ENCODE assay signal across 12 cellular contexts in genomic region chr12:115598827-115599226, GRCh38.
DNase-seq lines count a peak whose midpoint lies in the region.
"Had no signal": no experiment of that assay in that cellular context is flagged by ENCODE, and none has a peak within 500 bp of the region (broad histone marks: within the 10 kb centered on the region; RNA-seq: fewer than 3 reads in every experiment).

No MANE protein-coding gene starts in this region.

- H3K4me1 Mint-ChIP-seq in activated CD4-positive, alpha-beta T cell treated with anti-CD3 and anti-CD28 coated beads, Interleukin-2, amount 10 ng/mL, durations not matched to agents 7 days and 5 days: no peaks in the 10 kb centered on the region

- DNase-seq in Ammon's horn (ENCODE audit: low spot score) (peak; percentile 67), NCI-H748 (lab: John Stamatoyannopoulos, UW; ENCODE audit: unreplicated experiment) (peak; percentile 84), globus pallidus (ENCODE audit: low spot score) (peak; percentile 72), putamen (ENCODE audit: low spot score) (peak; percentile 66), UCSD-AML1 (lab: John Stamatoyannopoulos, UW; ENCODE audit: unreplicated experiment) (no peak), D341Med (ENCODE audit: low spot score) (no peak)
- no peak for DNase-seq in activated CD4-positive, alpha-beta T cell treated with anti-CD3 and anti-CD28 coated beads for 48 hours
- DNase-seq in activated CD4-positive, alpha-beta T cell treated with anti-CD3 and anti-CD28 coated beads, Interleukin-2, amount 10 ng/mL, durations not matched to agents 7 days and 5 days: no peak
- DNase-seq: activated CD4-positive, CD25-positive, alpha-beta regulatory T cell; activated naive CD4-positive, alpha-beta T cell treated with Interleukin-2 at 50 U/mL for 16 hours; effector CD8-positive, alpha-beta T cell; NCI-H146 had no signal

- POLR2A ChIA-PET in activated CD4-positive, alpha-beta T cell treated with anti-CD3 and anti-CD28 coated beads, Interleukin-2, amount 10 ng/mL, durations not matched to agents 7 days and 5 days (lab: Charles Lee): no interaction called here

- peaks cover 5% of the 10 kb centered on the region for H3K27me3 Mint-ChIP-seq in activated CD4-positive, alpha-beta T cell treated with anti-CD3 and anti-CD28 coated beads, Interleukin-2, amount 10 ng/mL, durations not matched to agents 7 days and 5 days

- CTCF ChIA-PET in activated CD4-positive, alpha-beta T cell treated with anti-CD3 and anti-CD28 coated beads, Interleukin-2, amount 10 ng/mL, durations not matched to agents 7 days and 5 days (lab: Charles Lee): no interaction called here

- H3K36me3 Mint-ChIP-seq in activated CD4-positive, alpha-beta T cell treated with anti-CD3 and anti-CD28 coated beads, Interleukin-2, amount 10 ng/mL, durations not matched to agents 7 days and 5 days (ENCODE audit: low read depth): no peaks in the 10 kb centered on the region

- no peak overlapping the region for H3K4me3 Mint-ChIP-seq in activated CD4-positive, alpha-beta T cell treated with anti-CD3 and anti-CD28 coated beads, Interleukin-2, amount 10 ng/mL, durations not matched to agents 7 days and 5 days

- H3K27ac Mint-ChIP-seq in activated CD4-positive, alpha-beta T cell treated with anti-CD3 and anti-CD28 coated beads, Interleukin-2, amount 10 ng/mL, durations not matched to agents 7 days and 5 days: no peak overlapping the region

- peaks cover 4% of the 10 kb centered on the region for H3K9me3 Mint-ChIP-seq in activated CD4-positive, alpha-beta T cell treated with anti-CD3 and anti-CD28 coated beads, Interleukin-2, amount 10 ng/mL, durations not matched to agents 7 days and 5 days

Comparison
In these comparisons a context has a peak if more than half of its experiments do, and no peak if none do; other contexts are left out.
1. DNase-seq: peak in Ammon's horn (single experiment), NCI-H748 (single experiment), globus pallidus (single experiment) and putamen (single experiment); none in UCSD-AML1 (single experiment), D341Med (single experiment), activated CD4-positive, alpha-beta T cell treated with anti-CD3 and anti-CD28 coated beads for 48 hours (single experiment) and activated CD4-positive, alpha-beta T cell treated with anti-CD3 and anti-CD28 coated beads, Interleukin-2, amount 10 ng/mL, durations not matched to agents 7 days and 5 days (single experiment).